In genomic region chrX:14872355-14872754, GRCh38 we compare ENCODE assay signal across 8 cellular contexts. TPM values are rescaled to one million over a fixed set of nuclear protein-coding genes. Genes with fewer than 3 reads are reported as not detected.
DNase-seq lines count a peak whose midpoint lies in the region; ATAC-seq and TF ChIP-seq lines count a peak whose summit lies in the region.

No MANE protein-coding gene starts in this region.

- H3K27ac ChIP-seq in right lobe of liver, result no peak overlapping the region

- peaks cover 0 to 4% (median 0%) of the 10 kb centered on the region in 4 donors for H3K4me1 ChIP-seq in right lobe of liver

- H3K4me1 Mint-ChIP-seq in activated naive CD8-positive, alpha-beta T cell treated with anti-CD3 and anti-CD28 coated beads for 36 hours, result peaks cover 9% of the 10 kb centered on the region

- TF ChIP-seq CTCF in right lobe of liver (IDR thresholded peaks at IDR 0.05) (no peak), GM13976 (IDR thresholded peaks at IDR 0.05; ENCODE audit: borderline replicate concordance, control extremely low read depth, extremely low read depth, insufficient read depth, missing control alignments) (no peak)

- H3K36me3 ChIP-seq in right lobe of liver, result no peaks in the 10 kb centered on the region

- H3K27me3 Mint-ChIP-seq in activated naive CD8-positive, alpha-beta T cell treated with anti-CD3 and anti-CD28 coated beads for 36 hours, result no peaks in the 10 kb centered on the region

- peaks cover 22% of the 10 kb centered on the region for H3K36me3 Mint-ChIP-seq in activated naive CD8-positive, alpha-beta T cell treated with anti-CD3 and anti-CD28 coated beads for 36 hours

- TF ChIP-seq POLR2A in right lobe of liver (IDR thresholded peaks at IDR 0.05), result no peak

- no peaks in the 10 kb centered on the region for H3K27me3 ChIP-seq in right lobe of liver

- DNase-seq in stimulated activated CD4-positive, alpha-beta T cell treated with anti-CD3 and anti-CD28 coated beads, Interleukin-1b, Interleukin-23, amount 100 ng/mL, for 48 hours, result peak; percentile 13
- no peak for DNase-seq in stimulated activated CD4-positive, alpha-beta T cell treated with anti-CD3 and anti-CD28 coated beads, Interleukin-2, amount 100 ng/mL, for 48 hours
- DNase-seq in activated naive CD8-positive, alpha-beta T cell treated with anti-CD3 and anti-CD28 coated beads for 36 hours, result peak; percentile 0
- DNase-seq in right lobe of liver (no peak), 8988T (no peak), GM13976 (ENCODE audit: low spot score) (no peak), amniotic stem cell (lab: John Stamatoyannopoulos, UW) (no peak)
- DNase-seq in activated effector memory CD4-positive, alpha-beta T cell treated with Interleukin-2 at 50 U/mL for 16 hours, result no peak

- H3K4me3 ChIP-seq in right lobe of liver, result peak overlapping the region in 2 of 3 donors; percentile 32 to 72

- H3K9me3 ChIP-seq in right lobe of liver, result no peaks in the 10 kb centered on the region

- in situ Hi-C loops in GM13976 (cut with MboI; ENCODE audit: low sequenced_read_pairs, unreplicated experiment), result no loop called here

- H3K27ac Mint-ChIP-seq in activated naive CD8-positive, alpha-beta T cell treated with anti-CD3 and anti-CD28 coated beads for 36 hours, result no peak overlapping the region

- H3K4me3 Mint-ChIP-seq in activated naive CD8-positive, alpha-beta T cell treated with anti-CD3 and anti-CD28 coated beads for 36 hours, result peak overlapping the region; percentile 78

- ATAC-seq in right lobe of liver, result no peak

- WGBS in right lobe of liver (ENCODE audit: insufficient coverage, low coverage, low lambda C conversion rate, missing lambda C conversion rate), result 28% methylated on average over 7 of the region's 7 CpGs

- intact Hi-C loops in right lobe of liver (cut with DNase I), result no loop called here

- H3K9me3 Mint-ChIP-seq in activated naive CD8-positive, alpha-beta T cell treated with anti-CD3 and anti-CD28 coated beads for 36 hours, result peaks cover 4% of the 10 kb centered on the region

RNA-seq across cellular contexts. Expression of gene FANCB, which starts 0.5 kb away (rescaled TPM):
- total RNA-seq in activated naive CD8-positive, alpha-beta T cell treated with anti-CD3 and anti-CD28 coated beads for 36 hours, result 10 to 100 TPM; 13.6 to 14.0 TPM
- under 1 TPM; 0.09 to 0.99 (median 0.27) TPM for total RNA-seq in right lobe of liver

RNA-seq across cellular contexts. Expression of gene MOSPD2, which starts 0.9 kb away (rescaled TPM):
- 1 to 10 TPM; 9.1 to 9.6 TPM for total RNA-seq in activated naive CD8-positive, alpha-beta T cell treated with anti-CD3 and anti-CD28 coated beads for 36 hours
- 10 to 100 TPM in 1 of 6 experiments, 1 to 10 TPM in 5; 3.8 to 14.8 (median 8.7) TPM for total RNA-seq in right lobe of liver

Comparison
In these comparisons a context has a peak if more than half of its experiments do, and no peak if none do; other contexts are left out.
1. DNase-seq: peak in stimulated activated CD4-positive, alpha-beta T cell treated with anti-CD3 and anti-CD28 coated beads, Interleukin-1b, Interleukin-23, amount 100 ng/mL, for 48 hours (single experiment) and activated naive CD8-positive, alpha-beta T cell treated with anti-CD3 and anti-CD28 coated beads for 36 hours (single experiment); none in stimulated activated CD4-positive, alpha-beta T cell treated with anti-CD3 and anti-CD28 coated beads, Interleukin-2, amount 100 ng/mL, for 48 hours (0 of 2), right lobe of liver (0 of 3), 8988T (single experiment), activated effector memory CD4-positive, alpha-beta T cell treated with Interleukin-2 at 50 U/mL for 16 hours (single experiment), GM13976 (single experiment) and amniotic stem cell (single experiment).
2. RNA of gene FANCB, which starts 0.5 kb away (total RNA-seq): 13.6 to 14.0 TPM in activated naive CD8-positive, alpha-beta T cell treated with anti-CD3 and anti-CD28 coated beads for 36 hours; 0.09 to 0.99 TPM in right lobe of liver; every median in the first group is over 4 times any median in the second.